In the genomic region with DNA sequence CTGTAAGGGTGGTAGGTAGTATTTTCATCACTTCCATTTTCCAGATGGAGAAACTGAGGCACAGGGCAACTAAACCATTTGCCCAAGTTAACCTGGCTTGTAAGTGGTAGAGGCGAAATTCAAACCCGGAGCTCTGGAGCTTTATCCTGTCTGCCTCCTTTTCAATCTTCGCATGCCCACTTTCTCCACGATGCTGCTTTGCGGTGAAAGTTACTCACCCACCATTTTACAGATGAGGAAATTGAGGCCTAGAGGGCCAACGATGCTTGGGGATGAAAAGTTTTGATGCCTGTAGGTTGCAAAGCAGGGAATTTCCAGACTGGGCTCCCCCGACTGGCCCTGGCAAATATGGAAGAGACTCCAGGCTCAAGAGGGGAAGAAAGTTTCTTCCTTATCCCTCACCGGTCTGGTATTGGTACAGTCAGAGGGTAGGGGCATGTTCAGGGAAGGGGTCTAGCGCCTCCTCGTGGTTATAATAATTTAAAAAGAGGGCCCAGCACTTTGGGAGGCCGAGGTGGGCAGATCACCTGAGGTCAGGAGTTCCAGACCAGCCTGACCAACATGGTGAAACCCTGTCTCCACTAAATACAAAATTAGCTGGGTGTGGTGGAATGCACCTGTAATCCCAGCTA, we compare ENCODE assay signal across 10 cellular contexts. TPM values are rescaled to one million over a fixed set of nuclear protein-coding genes. Genes with fewer than 3 reads are reported as not detected.
A peak's percentile ranks its signal among the peaks of the same experiment; 100 is the strongest.
DNase-seq lines count a peak whose midpoint lies in the region; ATAC-seq and TF ChIP-seq lines count a peak whose summit lies in the region.
"Had no signal": no experiment of that assay in that cellular context is flagged by ENCODE, and none has a peak within 500 bp of the region (broad histone marks: within the 10 kb centered on the region; RNA-seq: fewer than 3 reads in every experiment).

No MANE protein-coding gene starts in this region.

- TF ChIP-seq CTCF in vagina (IDR thresholded peaks at IDR 0.05) = peak in 1 of 3 experiments; percentile 17

- H3K4me3 Mint-ChIP-seq in IgD-negative memory B cell (peak overlapping the region in 2 of 4 donors; percentile 38 to 61), naive B cell (peak overlapping the region in 1 of 8 donors; percentile 76)

- H3K4me1 Mint-ChIP-seq in IgD-negative memory B cell = peaks cover 14 to 41% (median 41%) of the 10 kb centered on the region in 3 donors
- peaks cover 47 to 65% (median 50%) of the 10 kb centered on the region in 3 donors for H3K4me1 Mint-ChIP-seq in naive B cell

- no peak overlapping the region for H3K4me3 ChIP-seq in vagina
- H3K4me3 ChIP-seq: skin epidermis had no signal

- DNase-seq in EL = peak; percentile 33
- DNase-seq in astrocyte of the hippocampus (ENCODE audit: low read depth, low spot score) = peak; percentile 26
- no peak for DNase-seq in naive B cell
- no peak for DNase-seq in NCI-H345 treated with DMSO at 0.1 percent for 48 hours (lab: John Stamatoyannopoulos, UW; ENCODE audit: unreplicated experiment)
- DNase-seq in NCI-H1930 (lab: John Stamatoyannopoulos, UW) = no peak
- DNase-seq in vagina (ENCODE audit: extremely low spot score in 2 of 2) = no peak

- H3K36me3 ChIP-seq in vagina = no peaks in the 10 kb centered on the region

- no peak for ATAC-seq in naive B cell (ENCODE audit: low read depth in 2 of 2)
- ATAC-seq in HG03565 (IDR thresholded peaks at IDR 0.05; ENCODE audit: unreplicated experiment) = no peak
- ATAC-seq: Panc1 had no signal

- peaks cover 3% of the 10 kb centered on the region for H3K36me3 Mint-ChIP-seq in IgD-negative memory B cell
- no peaks in the 10 kb centered on the region for H3K36me3 Mint-ChIP-seq in naive B cell

- H3K27me3 ChIP-seq in vagina = peaks cover 6% of the 10 kb centered on the region

- H3K9me3 ChIP-seq in vagina = no peaks in the 10 kb centered on the region

- H3K4me1 ChIP-seq in vagina = peaks cover 11% of the 10 kb centered on the region

- H3K27me3 Mint-ChIP-seq in IgD-negative memory B cell = no peaks in the 10 kb centered on the region
- no peaks in the 10 kb centered on the region for H3K27me3 Mint-ChIP-seq in naive B cell

- TF ChIP-seq POLR2A in vagina (IDR thresholded peaks at IDR 0.05) = no peak

- intact Hi-C loops in vagina (cut with DNase I) = no loop called here

- no peak overlapping the region for H3K27ac ChIP-seq in vagina

- H3K9me3 Mint-ChIP-seq in IgD-negative memory B cell (no peaks in the 10 kb centered on the region), naive B cell (no peaks in the 10 kb centered on the region)

- H3K27ac Mint-ChIP-seq in IgD-negative memory B cell (peak overlapping the region; percentile 75 to 96 (median 87)), naive B cell (peak overlapping the region; percentile 85 to 98 (median 91))

RNA-seq across cellular contexts. Expression of a gene that starts 1.9 kb away (rescaled TPM):
- polyA plus RNA-seq in IgD-negative memory B cell (32.7 TPM), naive B cell (ENCODE audit: low read depth in 6 of 6) (10 to 100 TPM in 5 of 6 donors, 1 to 10 TPM in 1; 7.5 to 39.5 (median 22.3) TPM)
- 21.9 TPM for total RNA-seq in vagina

RNA-seq across cellular contexts. Expression of a gene that starts 3.4 kb away (rescaled TPM):
- 47.5 TPM for polyA plus RNA-seq in IgD-negative memory B cell
- 10 to 100 TPM; 17.9 to 34.0 (median 23.7) TPM for polyA plus RNA-seq in naive B cell (ENCODE audit: low read depth in 6 of 6)
- total RNA-seq in vagina = 5.9 TPM

RNA-seq across cellular contexts. Expression of a gene that starts 29.6 kb away (rescaled TPM):
- polyA plus RNA-seq in IgD-negative memory B cell = 4.0 TPM
- 1 to 10 TPM in 5 of 6 donors, not detected in 1; 2.7 to 5.1 (median 3.2) TPM for polyA plus RNA-seq in naive B cell (ENCODE audit: low read depth in 6 of 6)
- 129 TPM for total RNA-seq in vagina

RNA-seq across cellular contexts. Expression of a gene that starts 31.7 kb away (rescaled TPM):
- polyA plus RNA-seq in IgD-negative memory B cell = 81.3 TPM
- 100 to 1,000 TPM in 1 of 6 donors, 10 to 100 TPM in 5; 55.2 to 122 (median 79.5) TPM for polyA plus RNA-seq in naive B cell (ENCODE audit: low read depth in 6 of 6)
- total RNA-seq in vagina = 62.9 TPM

RNA-seq across cellular contexts. Expression of a gene that starts 48.7 kb away (rescaled TPM):
- polyA plus RNA-seq in IgD-negative memory B cell (not detected), naive B cell (ENCODE audit: low read depth in 6 of 6) (not detected)
- total RNA-seq in vagina = 1,239 TPM

Comparison
In these comparisons a context has a peak if more than half of its experiments do, and no peak if none do; other contexts are left out.
1. DNase-seq: peak in EL (single experiment) and astrocyte of the hippocampus (single experiment); none in naive B cell (single experiment), NCI-H345 treated with DMSO at 0.1 percent for 48 hours (single experiment), NCI-H1930 (0 of 2) and vagina (0 of 2).